23 cellular contexts compared by ENCODE assay signal in the genomic region with DNA sequence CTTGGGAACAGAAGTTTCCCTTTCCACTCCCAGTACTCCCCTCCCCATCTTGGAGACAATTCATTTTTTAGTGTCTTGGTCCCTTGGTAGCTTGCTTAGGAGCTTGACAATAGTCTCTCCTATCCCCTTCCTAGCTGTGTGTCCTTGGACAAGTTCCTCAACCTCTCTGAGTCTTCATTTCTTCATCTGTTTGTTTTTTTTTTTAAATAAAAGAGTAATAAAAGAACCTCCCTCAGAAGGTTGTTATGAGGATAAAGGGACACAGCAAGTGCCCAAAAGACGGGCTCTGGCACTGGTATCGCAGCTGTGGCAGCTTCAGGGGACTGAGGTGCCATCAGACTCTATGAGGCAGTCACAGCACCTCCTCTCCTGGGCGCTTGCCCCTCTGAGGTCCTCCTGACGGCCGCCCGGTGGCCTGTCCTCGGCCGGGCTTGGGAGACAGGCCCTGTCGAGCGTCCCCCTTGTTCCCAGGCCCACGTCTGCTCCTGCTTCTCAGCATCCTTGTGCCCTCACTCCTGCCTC.
"Had no signal": no experiment of that assay in that cellular context is flagged by ENCODE, and none has a peak within 500 bp of the region (broad histone marks: within the 10 kb centered on the region; RNA-seq: fewer than 3 reads in every experiment).

No MANE protein-coding gene starts in this region.

- H3K27ac ChIP-seq: KMS-11, RWPE1 had no signal

- H3K9ac ChIP-seq: KMS-11 had no signal

- FAIRE-seq: bronchial epithelial cell, RCC 7860, TTC549 had no signal

- ATAC-seq: activated CD8-positive, alpha-beta T cell treated with anti-CD3 and anti-CD28 coated beads, Interleukin-2, amount 10 ng/mL, durations not matched to agents 7 days and 5 days; activated naive CD8-positive, alpha-beta T cell treated with anti-CD3 and anti-CD28 coated beads, Interleukin-2, amount 50 U/mL, for 24 hours; PC-3 had no signal

- DNase-seq: activated CD4-positive, alpha-beta T cell treated with anti-CD3 and anti-CD28 coated beads, Interleukin-2, amount 10 ng/mL, durations not matched to agents 24 days and 14 days; activated CD4-positive, alpha-beta T cell treated with anti-CD3 and anti-CD28 coated beads, Interleukin-2, amount 50 U/mL, for 48 hours; activated CD8-positive, alpha-beta memory T cell treated with anti-CD3 and anti-CD28 coated beads, Interleukin-2, amount 50 U/mL, for 48 hours; activated effector memory CD4-positive, alpha-beta T cell treated with Interleukin-2 at 50 U/mL for 16 hours; activated naive CD4-positive, alpha-beta T cell treated with anti-CD3 and anti-CD28 coated beads, Interleukin-2, amount 10 ng/mL, durations not matched to agents 7 days and 5 days; activated naive CD8-positive, alpha-beta T cell treated with anti-CD3 and anti-CD28 coated beads, Interleukin-2, amount 50 U/mL, for 24 hours; activated T-cell treated with anti-CD3 and anti-CD28 coated beads, Interleukin-2, amount 50 U/mL, for 48 hours; cerebellar nuclear complex; MM.1S; MV-4-11; NCI-H1436 treated with DMSO at 0.1 percent for 48 hours; NCI-H510A; NCI-H526; NCI-H748 treated with DMSO at 0.1 percent for 48 hours; NK-92 treated with Interleukin-12 subunit alpha and Interleukin-12 subunit beta, amount 100 ng/mL, for 24 hours; Right ventricle myocardium superior had no signal

- H3K4me2 ChIP-seq: KMS-11 had no signal
